Comparison of ENCODE assay signal across 1 cellular context in genomic region chr1:27868932-27869718, GRCh38.
TF ChIP-seq lines count a peak whose summit lies in the region.

No MANE protein-coding gene starts in this region.

TF ChIP-seq in H1, 55 proteins besides CTCF, POLR2A, EP300 and RAD21:
- no peak for TF ChIP-seq RNF2 (IDR thresholded peaks at IDR 0.05; ENCODE audit: borderline replicate concordance, low read depth, low read length, missing control alignments, poor library complexity, severe bottlenecking)
- TF ChIP-seq JUN (IDR thresholded peaks at IDR 0.05; ENCODE audit: low read depth, low read length) = no peak
- no peak for TF ChIP-seq RBBP5 (IDR thresholded peaks at IDR 0.05; ENCODE audit: borderline replicate concordance, low read depth, low read length)
- no peak for TF ChIP-seq NANOG (IDR thresholded peaks at IDR 0.05; ENCODE audit: insufficient read depth, low read depth, low read length, poor library complexity, severe bottlenecking)
- TF ChIP-seq GTF2F1 (IDR thresholded peaks at IDR 0.05; ENCODE audit: borderline replicate concordance, low read depth, low read length) = no peak
- no peak for TF ChIP-seq HDAC6 (IDR thresholded peaks at IDR 0.05; ENCODE audit: low read depth, low read length)
- TF ChIP-seq CBX8 (IDR thresholded peaks at IDR 0.05; ENCODE audit: borderline replicate concordance, low read depth, low read length) = no peak
- no peak for TF ChIP-seq TAF1 (IDR thresholded peaks at IDR 0.05; ENCODE audit: low read depth, low read length)
- TF ChIP-seq JUND (IDR thresholded peaks at IDR 0.05; ENCODE audit: low read length) = no peak
- no peak for TF ChIP-seq PHF8 (conservative IDR thresholded peaks at IDR 0.05; ENCODE audit: low read depth, low read length)
- TF ChIP-seq CHD2 (IDR thresholded peaks at IDR 0.05; ENCODE audit: low read length) = no peak
- no peak for TF ChIP-seq NRF1 (IDR thresholded peaks at IDR 0.05; ENCODE audit: low read depth, low read length)
TF ChIP-seq in H1: peak in this region for 0.
